In genomic region chr2:37350034-37350433, GRCh38 we compare ENCODE assay signal across 1 cellular context.
TF ChIP-seq lines count a peak whose summit lies in the region.

No MANE protein-coding gene starts in this region.

TF ChIP-seq in HepG2, 621 proteins besides CTCF, POLR2A, EP300 and RAD21 (continues in another document):
- no peak for TF ChIP-seq CEBPZ (IDR thresholded peaks at IDR 0.05; ENCODE audit: low read length)
- TF ChIP-seq SNAI1 (CRISPR knock-in tag; IDR thresholded peaks at IDR 0.05; ENCODE audit: borderline replicate concordance) = no peak
- TF ChIP-seq THAP11 (CRISPR knock-in tag; IDR thresholded peaks at IDR 0.05) = no peak
- TF ChIP-seq TRAFD1 (CRISPR knock-in tag; IDR thresholded peaks at IDR 0.05; ENCODE audit: borderline replicate concordance) = no peak
- no peak for TF ChIP-seq NR2C2 (CRISPR knock-in tag; IDR thresholded peaks at IDR 0.05; ENCODE audit: borderline replicate concordance)
- peak; percentile 78 for TF ChIP-seq HNF1B (CRISPR knock-in tag; IDR thresholded peaks at IDR 0.05)
- TF ChIP-seq ZNF83 (CRISPR knock-in tag; IDR thresholded peaks at IDR 0.05; ENCODE audit: borderline replicate concordance) = no peak
- 0 out of 2 replicates have a peak, but pooled peaks have one; percentile 18 for TF ChIP-seq ZFX (CRISPR knock-in tag; IDR thresholded peaks at IDR 0.05; ENCODE audit: low read depth)
- TF ChIP-seq HOXA7 (CRISPR knock-in tag; IDR thresholded peaks at IDR 0.05) = no peak
- no peak for TF ChIP-seq ATAD3A (CRISPR knock-in tag; IDR thresholded peaks at IDR 0.05)
- TF ChIP-seq HNF4G (IDR thresholded peaks at IDR 0.05; ENCODE audit: borderline replicate concordance, low read depth, low read length) = no peak
- no peak for TF ChIP-seq HNF4G (CRISPR knock-in tag; IDR thresholded peaks at IDR 0.05; ENCODE audit: borderline replicate concordance, low read depth)
- TF ChIP-seq GMEB2 (CRISPR knock-in tag; IDR thresholded peaks at IDR 0.05; ENCODE audit: low read depth) = no peak
- TF ChIP-seq ELF4 (CRISPR knock-in tag; IDR thresholded peaks at IDR 0.05; ENCODE audit: borderline replicate concordance) = no peak
- TF ChIP-seq ZNF704 (CRISPR knock-in tag; IDR thresholded peaks at IDR 0.05; ENCODE audit: borderline replicate concordance) = no peak
- TF ChIP-seq ZNF770 (CRISPR knock-in tag; IDR thresholded peaks at IDR 0.05) = no peak
- no peak for TF ChIP-seq ZNF44 (CRISPR knock-in tag; IDR thresholded peaks at IDR 0.05)
- no peak for TF ChIP-seq ZNF430 (CRISPR knock-in tag; IDR thresholded peaks at IDR 0.05)
- TF ChIP-seq ZNF788 (CRISPR knock-in tag; IDR thresholded peaks at IDR 0.05; ENCODE audit: borderline replicate concordance) = no peak
- TF ChIP-seq THYN1 (CRISPR knock-in tag; IDR thresholded peaks at IDR 0.05; ENCODE audit: borderline replicate concordance, low read depth) = no peak
- TF ChIP-seq DR1 (CRISPR knock-in tag; IDR thresholded peaks at IDR 0.05) = no peak
- no peak for TF ChIP-seq XBP1 (CRISPR knock-in tag; IDR thresholded peaks at IDR 0.05)
- TF ChIP-seq FOXP1 (IDR thresholded peaks at IDR 0.05) = no peak
- TF ChIP-seq FOXP1 (CRISPR knock-in tag; IDR thresholded peaks at IDR 0.05) = no peak
- no peak for TF ChIP-seq ZNF501 (CRISPR knock-in tag; IDR thresholded peaks at IDR 0.05)
- TF ChIP-seq SOX13 (IDR thresholded peaks at IDR 0.05) = no peak
- TF ChIP-seq SOX13 (CRISPR knock-in tag; conservative IDR thresholded peaks at IDR 0.05 in 1 of 2, IDR thresholded peaks at IDR 0.05 in 1 of 2) = peak in 1 of 2 experiments; percentile 36; a peak in 2 of 4 replicates
- no peak for TF ChIP-seq TCF12 (IDR thresholded peaks at IDR 0.05)
- TF ChIP-seq TCF12 (CRISPR knock-in tag; IDR thresholded peaks at IDR 0.05) = no peak
- no peak for TF ChIP-seq ZNF7 (CRISPR knock-in tag; IDR thresholded peaks at IDR 0.05)
- no peak for TF ChIP-seq AKAP8 (CRISPR knock-in tag; IDR thresholded peaks at IDR 0.05)
- TF ChIP-seq ZNF883 (CRISPR knock-in tag; IDR thresholded peaks at IDR 0.05; ENCODE audit: not compliant biosample characterization) = no peak
- TF ChIP-seq IKZF4 (CRISPR knock-in tag; IDR thresholded peaks at IDR 0.05; ENCODE audit: borderline replicate concordance, low read depth, not compliant biosample characterization) = no peak
- TF ChIP-seq ZBTB44 (CRISPR knock-in tag; IDR thresholded peaks at IDR 0.05) = no peak
- TF ChIP-seq PAXIP1 (CRISPR knock-in tag; conservative IDR thresholded peaks at IDR 0.05) = peak; percentile 44
- no peak for TF ChIP-seq SMAD1 (CRISPR knock-in tag; IDR thresholded peaks at IDR 0.05; ENCODE audit: borderline replicate concordance, low read depth)
- TF ChIP-seq ZNF282 (IDR thresholded peaks at IDR 0.05; ENCODE audit: partially characterized antibody) = no peak
